8 cellular contexts compared by ENCODE assay signal in the genomic region with DNA sequence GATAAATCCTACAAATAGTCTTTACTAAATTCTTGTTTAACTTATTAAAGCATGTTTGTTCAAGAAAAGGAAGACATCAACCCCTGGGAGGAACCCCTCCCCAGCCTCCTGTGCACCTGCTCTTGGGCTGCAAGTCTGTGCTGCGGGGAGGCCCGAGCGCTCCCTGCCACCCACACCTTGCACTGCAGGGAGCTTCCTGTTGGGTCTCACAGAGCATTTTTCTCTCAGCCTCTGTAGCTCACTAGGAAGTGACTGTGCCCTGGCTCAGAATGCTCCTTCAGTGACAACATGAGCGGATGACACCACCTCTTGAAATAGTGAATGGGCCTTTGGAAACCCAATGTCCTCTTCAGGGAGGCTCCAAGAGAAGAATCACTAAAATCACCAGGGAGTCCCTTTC.
DNase-seq lines count a peak whose midpoint lies in the region; ATAC-seq and TF ChIP-seq lines count a peak whose summit lies in the region.
"Not testable (repeated sequence)": the region's sequence is repeated elsewhere in the genome, so short reads cannot be mapped to it uniquely, and the experiment has no call there.

No MANE protein-coding gene starts in this region.

- DNase-seq in CD8-positive, alpha-beta T cell; activated CD8-positive, alpha-beta T cell treated with anti-CD3 and anti-CD28 coated beads, Interleukin-2, amount 10 ng/mL, durations not matched to agents 7 days and 5 days; natural killer cell: not testable (repeated sequence)

- CTCF ChIA-PET in CD8-positive, alpha-beta T cell (lab: Charles Lee); activated CD8-positive, alpha-beta T cell treated with anti-CD3 and anti-CD28 coated beads, Interleukin-2, amount 10 ng/mL, durations not matched to agents 7 days and 5 days (lab: Charles Lee): not testable (repeated sequence)

- peak; percentile 60 for ATAC-seq in CD8-positive, alpha-beta T cell
- ATAC-seq in GM18909 (IDR thresholded peaks at IDR 0.05; ENCODE audit: poor library complexity, unreplicated experiment) (peak; percentile 78), GM21367 (IDR thresholded peaks at IDR 0.05; ENCODE audit: unreplicated experiment) (peak; percentile 70), HG02610 (IDR thresholded peaks at IDR 0.05; ENCODE audit: unreplicated experiment) (peak; percentile 69), HG03039 (IDR thresholded peaks at IDR 0.05; ENCODE audit: unreplicated experiment) (peak; percentile 82), HG03432 (IDR thresholded peaks at IDR 0.05; ENCODE audit: unreplicated experiment) (peak; percentile 74), natural killer cell (peak; percentile 49 to 60 (median 58))
- peak; percentile 81 for ATAC-seq in activated CD8-positive, alpha-beta T cell treated with anti-CD3 and anti-CD28 coated beads, Interleukin-2, amount 10 ng/mL, durations not matched to agents 7 days and 5 days

- not testable (repeated sequence) for H3K36me3 Mint-ChIP-seq in CD8-positive, alpha-beta T cell; activated CD8-positive, alpha-beta T cell treated with anti-CD3 and anti-CD28 coated beads, Interleukin-2, amount 10 ng/mL, durations not matched to agents 7 days and 5 days (ENCODE audit: low read depth); natural killer cell

- not testable (repeated sequence) for H3K27ac Mint-ChIP-seq in CD8-positive, alpha-beta T cell; activated CD8-positive, alpha-beta T cell treated with anti-CD3 and anti-CD28 coated beads, Interleukin-2, amount 10 ng/mL, durations not matched to agents 7 days and 5 days; natural killer cell

- not testable (repeated sequence) for H3K9me3 ChIP-seq in CD8-positive, alpha-beta T cell (ENCODE audit: low read length)

- H3K27me3 ChIP-seq in CD8-positive, alpha-beta T cell (ENCODE audit: insufficient read depth, low read length): not testable (repeated sequence)

- H3K27ac ChIP-seq in CD8-positive, alpha-beta T cell (ENCODE audit: low read depth, low read length): not testable (repeated sequence)

- TF ChIP-seq CTCF in CD8-positive, alpha-beta T cell (IDR thresholded peaks at IDR 0.05); natural killer cell (IDR thresholded peaks at IDR 0.05): not testable (repeated sequence)

- not testable (repeated sequence) for H3K4me3 Mint-ChIP-seq in CD8-positive, alpha-beta T cell; activated CD8-positive, alpha-beta T cell treated with anti-CD3 and anti-CD28 coated beads, Interleukin-2, amount 10 ng/mL, durations not matched to agents 7 days and 5 days; natural killer cell

- POLR2A ChIA-PET in CD8-positive, alpha-beta T cell (lab: Charles Lee); activated CD8-positive, alpha-beta T cell treated with anti-CD3 and anti-CD28 coated beads, Interleukin-2, amount 10 ng/mL, durations not matched to agents 7 days and 5 days (lab: Charles Lee): not testable (repeated sequence)

- not testable (repeated sequence) for H3K4me3 ChIP-seq in CD8-positive, alpha-beta T cell (ENCODE audit: low read depth, low read length)

- not testable (repeated sequence) for H3K36me3 ChIP-seq in CD8-positive, alpha-beta T cell (ENCODE audit: insufficient read depth, low read length)

- H3K4me1 ChIP-seq in CD8-positive, alpha-beta T cell (ENCODE audit: insufficient read depth, low read length): not testable (repeated sequence)

- intact Hi-C loops in CD8-positive, alpha-beta T cell (cut with DNase I, micrococcal nuclease); natural killer cell (cut with micrococcal nuclease): not testable (repeated sequence)

- not testable (repeated sequence) for H3K9me3 Mint-ChIP-seq in CD8-positive, alpha-beta T cell; activated CD8-positive, alpha-beta T cell treated with anti-CD3 and anti-CD28 coated beads, Interleukin-2, amount 10 ng/mL, durations not matched to agents 7 days and 5 days (ENCODE audit: insufficient read depth); natural killer cell

- H3K27me3 Mint-ChIP-seq in CD8-positive, alpha-beta T cell (ENCODE audit: low read depth); activated CD8-positive, alpha-beta T cell treated with anti-CD3 and anti-CD28 coated beads, Interleukin-2, amount 10 ng/mL, durations not matched to agents 7 days and 5 days (ENCODE audit: low read depth); natural killer cell (ENCODE audit: low read depth in 2 of 2): not testable (repeated sequence)

- not testable (repeated sequence) for H3K4me1 Mint-ChIP-seq in CD8-positive, alpha-beta T cell (ENCODE audit: low read depth); activated CD8-positive, alpha-beta T cell treated with anti-CD3 and anti-CD28 coated beads, Interleukin-2, amount 10 ng/mL, durations not matched to agents 7 days and 5 days (ENCODE audit: low read depth); natural killer cell
